In the genomic region with DNA sequence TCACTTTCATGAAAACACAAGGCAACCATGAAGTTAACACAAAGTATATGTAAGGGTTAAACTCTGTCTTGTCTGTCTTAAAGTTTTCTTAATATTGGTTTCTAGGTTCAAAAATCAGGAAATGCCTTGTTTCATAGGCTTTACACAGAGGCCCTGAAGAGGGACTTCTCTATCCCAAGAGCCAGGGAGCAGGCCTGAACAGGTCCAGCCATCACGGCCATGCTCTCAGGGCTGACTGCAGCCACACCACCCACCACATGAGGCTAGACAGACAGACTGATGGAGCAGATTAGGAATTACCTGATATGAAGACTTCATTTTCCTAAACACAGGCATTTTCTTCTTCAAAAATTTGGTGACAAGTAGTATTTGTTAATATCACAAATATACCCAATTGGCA, we compare ENCODE assay signal across 30 cellular contexts.
"Had no signal": no experiment of that assay in that cellular context is flagged by ENCODE, and none has a peak within 500 bp of the region (broad histone marks: within the 10 kb centered on the region; RNA-seq: fewer than 3 reads in every experiment).

No MANE protein-coding gene starts in this region.

- H3K4me1 ChIP-seq: colonic mucosa, esophagus muscularis mucosa, gastroesophageal sphincter had no signal

- ATAC-seq: activated CD8-positive, alpha-beta T cell treated with anti-CD3 and anti-CD28 coated beads for 36 hours; activated T-cell treated with anti-CD3 and anti-CD28 coated beads, Interleukin-2, amount 50 U/mL, for 4 hours; activated T-helper 17 cell treated with anti-CD3 and anti-CD28 coated beads, Interleukin-2, amount 50 U/mL, for 72 hours; gastroesophageal sphincter; heart right ventricle; T-helper 17 cell; WTC11 had no signal

- H3K27ac ChIP-seq: brain microvascular endothelial cell, cardiac muscle cell, colonic mucosa, esophagus muscularis mucosa, gastroesophageal sphincter, heart right ventricle, VCaP had no signal

- H3K36me3 ChIP-seq: brain microvascular endothelial cell, cardiac muscle cell, colonic mucosa, esophagus muscularis mucosa, gastroesophageal sphincter, heart right ventricle had no signal

- H3K27me3 ChIP-seq: brain microvascular endothelial cell, cardiac muscle cell, colonic mucosa, esophagus muscularis mucosa, gastroesophageal sphincter, heart right ventricle had no signal

- H3K9me3 ChIP-seq: colonic mucosa, esophagus muscularis mucosa, gastroesophageal sphincter had no signal

- FAIRE-seq: astrocyte, endothelial cell of umbilical vein had no signal

- H3K4me3 ChIP-seq: cardiac muscle cell, colonic mucosa, esophagus muscularis mucosa, gastroesophageal sphincter, heart right ventricle had no signal

- DNase-seq: activated CD4-positive, alpha-beta T cell treated with anti-CD3 and anti-CD28 coated beads for 48 hours; activated CD4-positive, alpha-beta T cell treated with anti-CD3 and anti-CD28 coated beads, Interleukin-2, amount 50 U/mL, for 1 hour; activated CD4-positive, alpha-beta T cell treated with anti-CD3 and anti-CD28 coated beads, Interleukin-2, amount 50 U/mL, for 48 hours; activated CD8-positive, alpha-beta memory T cell treated with anti-CD3 and anti-CD28 coated beads for 24 hours; activated CD8-positive, alpha-beta T cell treated with anti-CD3 and anti-CD28 coated beads for 36 hours; activated effector memory CD4-positive, alpha-beta T cell treated with Interleukin-2 at 50 U/mL for 16 hours; activated gamma-delta T cell treated with Interleukin-2 at 50 U/mL for 16 hours; activated naive CD4-positive, alpha-beta T cell treated with anti-CD3 and anti-CD28 coated beads, Interleukin-2, amount 50 U/mL, for 16 hours; activated naive CD4-positive, alpha-beta T cell treated with Interleukin-2 at 50 U/mL for 16 hours; activated T-cell treated with anti-CD3 and anti-CD28 coated beads, Interleukin-2, amount 50 U/mL, for 4 hours; amniotic stem cell; anterior cingulate cortex; brain microvascular endothelial cell; central memory CD4-positive, alpha-beta T cell; cerebellar nuclear complex; colonic mucosa; effector CD8-positive, alpha-beta T cell; erythroblast; foreskin melanocyte; heart right ventricle; T-helper 1 cell; T-helper 17 cell had no signal
